In the genomic region with DNA sequence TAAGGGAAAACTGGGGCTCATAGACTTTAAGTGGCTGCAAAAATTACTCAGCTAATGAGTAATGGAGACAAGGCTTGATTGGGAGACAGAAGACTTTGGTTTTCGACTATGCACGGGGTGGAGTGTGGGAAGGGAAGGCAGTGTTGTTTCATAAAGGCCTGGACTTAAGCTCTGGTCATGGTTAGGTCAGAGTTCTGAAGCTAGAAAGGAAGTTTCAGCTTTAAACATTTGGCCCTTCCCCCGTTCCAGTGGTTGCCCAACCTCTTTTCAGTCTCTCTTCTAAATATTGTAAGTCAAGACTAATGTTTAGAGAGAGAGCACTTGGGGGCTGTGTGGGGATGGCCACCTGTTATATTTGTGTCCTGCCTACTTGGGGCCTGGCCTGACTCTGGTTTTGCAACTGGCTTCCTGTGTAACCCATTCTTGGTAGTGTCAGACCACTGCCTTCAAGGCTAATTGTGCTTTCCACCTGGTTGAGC, we compare ENCODE assay signal across 9 cellular contexts. TPM values are rescaled to one million over a fixed set of nuclear protein-coding genes. Genes with fewer than 3 reads are reported as not detected.
DNase-seq lines count a peak whose midpoint lies in the region; ATAC-seq and TF ChIP-seq lines count a peak whose summit lies in the region.
"Had no signal": no experiment of that assay in that cellular context is flagged by ENCODE, and none has a peak within 500 bp of the region (broad histone marks: within the 10 kb centered on the region; RNA-seq: fewer than 3 reads in every experiment).

No MANE protein-coding gene starts in this region.

- H3K9me3 ChIP-seq in stomach = no peaks in the 10 kb centered on the region

- CTCF ChIA-PET in GM10248 (lab: Yijun Ruan, JAX) (interaction anchor here (0.8 to 3.4 kb wide), 7 partner anchors 9 to 107 kb away, joined by 4 to 12 read pairs (median 5); no protein-coding TSS in a partner anchor), WTC11 (lab: Charles Lee) (no interaction called here)

- peak; percentile 53 for DNase-seq in GM10248 (ENCODE audit: extremely low spot score)
- no peak for DNase-seq in coronary artery (ENCODE audit: low spot score)
- no peak for DNase-seq in stomach
- DNase-seq in stimulated activated CD4-positive, alpha-beta T cell treated with anti-CD3 and anti-CD28 coated beads, Interleukin-4, amount 100 ng/mL, for 1 hour = no peak
- no peak for DNase-seq in WTC11 (ENCODE audit: low spot score)
- no peak for DNase-seq in NCI-H128 (lab: John Stamatoyannopoulos, UW; ENCODE audit: unreplicated experiment)
- DNase-seq: left cardiac atrium had no signal

- peak overlapping the region; percentile 15 for H3K4me3 ChIP-seq in coronary artery
- no peak overlapping the region for H3K4me3 ChIP-seq in stomach

- ATAC-seq in GM21367 (IDR thresholded peaks at IDR 0.05; ENCODE audit: unreplicated experiment) (peak; percentile 90), HG03575 (IDR thresholded peaks at IDR 0.05; ENCODE audit: extremely low read depth, insufficient number of reproducible peaks, low FRiP score, unreplicated experiment) (peak; percentile 70), WTC11 (no peak)

- no peak for TF ChIP-seq POLR2A in stomach (IDR thresholded peaks at IDR 0.05)

- peaks cover 14 to 84% (median 47%) of the 10 kb centered on the region in 4 donors for H3K4me1 ChIP-seq in stomach

- TF ChIP-seq CTCF in GM10248 (IDR thresholded peaks at IDR 0.05; ENCODE audit: control extremely low read depth, extremely low read depth, low read depth, missing control alignments) = no peak
- no peak for TF ChIP-seq CTCF in coronary artery (IDR thresholded peaks at IDR 0.05)
- TF ChIP-seq CTCF in stomach (IDR thresholded peaks at IDR 0.05) = no peak
- no peak for TF ChIP-seq CTCF in WTC11 (IDR thresholded peaks at IDR 0.05)

- H3K27me3 ChIP-seq in stomach = no peaks in the 10 kb centered on the region

- H3K36me3 Mint-ChIP-seq in WTC11 = peaks cover 10% of the 10 kb centered on the region; the same call in 1 of the 2 replicates

- POLR2A ChIA-PET in GM10248 (lab: Yijun Ruan, JAX) = interaction anchor here (1.4 to 1.5 kb wide), 2 partner anchors 10 kb away, joined by 4 to 5 read pairs; no protein-coding TSS in a partner anchor
- POLR2A ChIA-PET in WTC11 (lab: Charles Lee) = no interaction called here

- H3K27ac Mint-ChIP-seq in WTC11 = no peak overlapping the region

- peaks cover 23% of the 10 kb centered on the region for H3K4me1 Mint-ChIP-seq in WTC11

- no peaks in the 10 kb centered on the region for H3K36me3 ChIP-seq in stomach

- no peaks in the 10 kb centered on the region for H3K27me3 Mint-ChIP-seq in WTC11 (ENCODE audit: low read depth)

- 28 to 60% (median 48%) methylated on average over 3 of the region's 3 CpGs for WGBS in stomach, 5 donors

- H3K4me3 Mint-ChIP-seq in WTC11 = no peak overlapping the region

- intact Hi-C loops in stomach (cut with DNase I; ENCODE audit: low total_unique reads) = no loop called here

- peaks cover 11% of the 10 kb centered on the region for H3K9me3 Mint-ChIP-seq in WTC11

- TF ChIP-seq EP300 in stomach (IDR thresholded peaks at IDR 0.05) = no peak

- H3K27ac ChIP-seq in coronary artery (peak overlapping the region; percentile 67 to 75), stomach (peak overlapping the region in 4 of 5 donors; percentile 33 to 70 (median 52))

TF ChIP-seq in WTC11, 78 proteins besides CTCF, POLR2A, EP300 and RAD21:
- TF ChIP-seq NFE2L1 (CRISPR knock-in tag; IDR thresholded peaks at IDR 0.05) (no peak), NFYB (CRISPR knock-in tag; conservative IDR thresholded peaks at IDR 0.05; ENCODE audit: low read depth) (no peak), ZNF423 (CRISPR knock-in tag; IDR thresholded peaks at IDR 0.05) (no peak), OVOL2 (CRISPR knock-in tag; IDR thresholded peaks at IDR 0.05; ENCODE audit: borderline replicate concordance) (no peak), NR2C2 (CRISPR knock-in tag; IDR thresholded peaks at IDR 0.05) (no peak), ZNF121 (CRISPR knock-in tag; IDR thresholded peaks at IDR 0.05) (no peak), JAZF1 (CRISPR knock-in tag; IDR thresholded peaks at IDR 0.05) (no peak), KAT7 (CRISPR knock-in tag; IDR thresholded peaks at IDR 0.05; ENCODE audit: borderline replicate concordance) (no peak), SOX15 (CRISPR knock-in tag; IDR thresholded peaks at IDR 0.05) (no peak), CBFB (CRISPR knock-in tag; IDR thresholded peaks at IDR 0.05; ENCODE audit: low read depth) (no peak), HMGA2 (CRISPR knock-in tag; IDR thresholded peaks at IDR 0.05) (no peak), SMAD3 (CRISPR knock-in tag; IDR thresholded peaks at IDR 0.05; ENCODE audit: borderline replicate concordance) (no peak)
- TF ChIP-seq, protein P1, sequence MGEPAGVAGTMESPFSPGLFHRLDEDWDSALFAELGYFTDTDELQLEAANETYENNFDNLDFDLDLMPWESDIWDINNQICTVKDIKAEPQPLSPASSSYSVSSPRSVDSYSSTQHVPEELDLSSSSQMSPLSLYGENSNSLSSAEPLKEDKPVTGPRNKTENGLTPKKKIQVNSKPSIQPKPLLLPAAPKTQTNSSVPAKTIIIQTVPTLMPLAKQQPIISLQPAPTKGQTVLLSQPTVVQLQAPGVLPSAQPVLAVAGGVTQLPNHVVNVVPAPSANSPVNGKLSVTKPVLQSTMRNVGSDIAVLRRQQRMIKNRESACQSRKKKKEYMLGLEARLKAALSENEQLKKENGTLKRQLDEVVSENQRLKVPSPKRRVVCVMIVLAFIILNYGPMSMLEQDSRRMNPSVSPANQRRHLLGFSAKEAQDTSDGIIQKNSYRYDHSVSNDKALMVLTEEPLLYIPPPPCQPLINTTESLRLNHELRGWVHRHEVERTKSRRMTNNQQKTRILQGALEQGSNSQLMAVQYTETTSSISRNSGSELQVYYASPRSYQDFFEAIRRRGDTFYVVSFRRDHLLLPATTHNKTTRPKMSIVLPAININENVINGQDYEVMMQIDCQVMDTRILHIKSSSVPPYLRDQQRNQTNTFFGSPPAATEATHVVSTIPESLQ (CRISPR knock-in tag; IDR thresholded peaks at IDR 0.05) = no peak
- TF ChIP-seq, protein P2, sequence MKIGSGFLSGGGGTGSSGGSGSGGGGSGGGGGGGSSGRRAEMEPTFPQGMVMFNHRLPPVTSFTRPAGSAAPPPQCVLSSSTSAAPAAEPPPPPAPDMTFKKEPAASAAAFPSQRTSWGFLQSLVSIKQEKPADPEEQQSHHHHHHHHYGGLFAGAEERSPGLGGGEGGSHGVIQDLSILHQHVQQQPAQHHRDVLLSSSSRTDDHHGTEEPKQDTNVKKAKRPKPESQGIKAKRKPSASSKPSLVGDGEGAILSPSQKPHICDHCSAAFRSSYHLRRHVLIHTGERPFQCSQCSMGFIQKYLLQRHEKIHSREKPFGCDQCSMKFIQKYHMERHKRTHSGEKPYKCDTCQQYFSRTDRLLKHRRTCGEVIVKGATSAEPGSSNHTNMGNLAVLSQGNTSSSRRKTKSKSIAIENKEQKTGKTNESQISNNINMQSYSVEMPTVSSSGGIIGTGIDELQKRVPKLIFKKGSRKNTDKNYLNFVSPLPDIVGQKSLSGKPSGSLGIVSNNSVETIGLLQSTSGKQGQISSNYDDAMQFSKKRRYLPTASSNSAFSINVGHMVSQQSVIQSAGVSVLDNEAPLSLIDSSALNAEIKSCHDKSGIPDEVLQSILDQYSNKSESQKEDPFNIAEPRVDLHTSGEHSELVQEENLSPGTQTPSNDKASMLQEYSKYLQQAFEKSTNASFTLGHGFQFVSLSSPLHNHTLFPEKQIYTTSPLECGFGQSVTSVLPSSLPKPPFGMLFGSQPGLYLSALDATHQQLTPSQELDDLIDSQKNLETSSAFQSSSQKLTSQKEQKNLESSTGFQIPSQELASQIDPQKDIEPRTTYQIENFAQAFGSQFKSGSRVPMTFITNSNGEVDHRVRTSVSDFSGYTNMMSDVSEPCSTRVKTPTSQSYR (CRISPR knock-in tag; IDR thresholded peaks at IDR 0.05) = no peak
- TF ChIP-seq, protein P3, sequence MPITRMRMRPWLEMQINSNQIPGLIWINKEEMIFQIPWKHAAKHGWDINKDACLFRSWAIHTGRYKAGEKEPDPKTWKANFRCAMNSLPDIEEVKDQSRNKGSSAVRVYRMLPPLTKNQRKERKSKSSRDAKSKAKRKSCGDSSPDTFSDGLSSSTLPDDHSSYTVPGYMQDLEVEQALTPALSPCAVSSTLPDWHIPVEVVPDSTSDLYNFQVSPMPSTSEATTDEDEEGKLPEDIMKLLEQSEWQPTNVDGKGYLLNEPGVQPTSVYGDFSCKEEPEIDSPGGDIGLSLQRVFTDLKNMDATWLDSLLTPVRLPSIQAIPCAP (CRISPR knock-in tag; IDR thresholded peaks at IDR 0.05) = no peak
- TF ChIP-seq, protein P4, sequence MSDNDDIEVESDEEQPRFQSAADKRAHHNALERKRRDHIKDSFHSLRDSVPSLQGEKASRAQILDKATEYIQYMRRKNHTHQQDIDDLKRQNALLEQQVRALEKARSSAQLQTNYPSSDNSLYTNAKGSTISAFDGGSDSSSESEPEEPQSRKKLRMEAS (CRISPR knock-in tag; IDR thresholded peaks at IDR 0.05) = no peak
- TF ChIP-seq, protein P5, sequence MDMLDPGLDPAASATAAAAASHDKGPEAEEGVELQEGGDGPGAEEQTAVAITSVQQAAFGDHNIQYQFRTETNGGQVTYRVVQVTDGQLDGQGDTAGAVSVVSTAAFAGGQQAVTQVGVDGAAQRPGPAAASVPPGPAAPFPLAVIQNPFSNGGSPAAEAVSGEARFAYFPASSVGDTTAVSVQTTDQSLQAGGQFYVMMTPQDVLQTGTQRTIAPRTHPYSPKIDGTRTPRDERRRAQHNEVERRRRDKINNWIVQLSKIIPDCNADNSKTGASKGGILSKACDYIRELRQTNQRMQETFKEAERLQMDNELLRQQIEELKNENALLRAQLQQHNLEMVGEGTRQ (CRISPR knock-in tag; IDR thresholded peaks at IDR 0.05) = no peak

RNA-seq across cellular contexts. Expression of a gene that starts 21.0 kb away (rescaled TPM):
- total RNA-seq in stomach (10 to 100 TPM; 60.3 to 90.2 (median 82.1) TPM), WTC11 (2021) (91.2 to 130 TPM (median 129 TPM) in 3 replicates)
- polyA plus RNA-seq in stomach = 10 to 100 TPM; 50.0 to 86.9 (median 60.0) TPM
